1 cellular context compared by ENCODE assay signal in genomic region chr20:37095609-37096414, GRCh38.
TF ChIP-seq lines count a peak whose summit lies in the region.

A gene with protein sequence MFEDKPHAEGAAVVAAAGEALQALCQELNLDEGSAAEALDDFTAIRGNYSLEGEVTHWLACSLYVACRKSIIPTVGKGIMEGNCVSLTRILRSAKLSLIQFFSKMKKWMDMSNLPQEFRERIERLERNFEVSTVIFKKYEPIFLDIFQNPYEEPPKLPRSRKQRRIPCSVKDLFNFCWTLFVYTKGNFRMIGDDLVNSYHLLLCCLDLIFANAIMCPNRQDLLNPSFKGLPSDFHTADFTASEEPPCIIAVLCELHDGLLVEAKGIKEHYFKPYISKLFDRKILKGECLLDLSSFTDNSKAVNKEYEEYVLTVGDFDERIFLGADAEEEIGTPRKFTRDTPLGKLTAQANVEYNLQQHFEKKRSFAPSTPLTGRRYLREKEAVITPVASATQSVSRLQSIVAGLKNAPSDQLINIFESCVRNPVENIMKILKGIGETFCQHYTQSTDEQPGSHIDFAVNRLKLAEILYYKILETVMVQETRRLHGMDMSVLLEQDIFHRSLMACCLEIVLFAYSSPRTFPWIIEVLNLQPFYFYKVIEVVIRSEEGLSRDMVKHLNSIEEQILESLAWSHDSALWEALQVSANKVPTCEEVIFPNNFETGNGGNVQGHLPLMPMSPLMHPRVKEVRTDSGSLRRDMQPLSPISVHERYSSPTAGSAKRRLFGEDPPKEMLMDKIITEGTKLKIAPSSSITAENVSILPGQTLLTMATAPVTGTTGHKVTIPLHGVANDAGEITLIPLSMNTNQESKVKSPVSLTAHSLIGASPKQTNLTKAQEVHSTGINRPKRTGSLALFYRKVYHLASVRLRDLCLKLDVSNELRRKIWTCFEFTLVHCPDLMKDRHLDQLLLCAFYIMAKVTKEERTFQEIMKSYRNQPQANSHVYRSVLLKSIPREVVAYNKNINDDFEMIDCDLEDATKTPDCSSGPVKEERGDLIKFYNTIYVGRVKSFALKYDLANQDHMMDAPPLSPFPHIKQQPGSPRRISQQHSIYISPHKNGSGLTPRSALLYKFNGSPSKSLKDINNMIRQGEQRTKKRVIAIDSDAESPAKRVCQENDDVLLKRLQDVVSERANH (minus strand): TSS chr20:37095997. CDS start chr20:37095928, 69 bp downstream.

TF ChIP-seq in WTC11, 78 proteins besides CTCF, POLR2A, EP300 and RAD21 (continued from another document):
- TF ChIP-seq E2F1 (CRISPR knock-in tag; IDR thresholded peaks at IDR 0.05) = peak; percentile 43; the same call in 1 of the 2 replicates
- TF ChIP-seq ZBTB21 (CRISPR knock-in tag; IDR thresholded peaks at IDR 0.05; ENCODE audit: borderline replicate concordance) = peak; percentile 68; the same call in 1 of the 2 replicates
- peak; percentile 100 for TF ChIP-seq E2F5 (CRISPR knock-in tag; IDR thresholded peaks at IDR 0.05)
- TF ChIP-seq GTF2I (CRISPR knock-in tag; conservative IDR thresholded peaks at IDR 0.05) = no peak
- TF ChIP-seq MAX (CRISPR knock-in tag; IDR thresholded peaks at IDR 0.05) = peak; percentile 92; the same call in 1 of the 2 replicates
- TF ChIP-seq, protein P1, sequence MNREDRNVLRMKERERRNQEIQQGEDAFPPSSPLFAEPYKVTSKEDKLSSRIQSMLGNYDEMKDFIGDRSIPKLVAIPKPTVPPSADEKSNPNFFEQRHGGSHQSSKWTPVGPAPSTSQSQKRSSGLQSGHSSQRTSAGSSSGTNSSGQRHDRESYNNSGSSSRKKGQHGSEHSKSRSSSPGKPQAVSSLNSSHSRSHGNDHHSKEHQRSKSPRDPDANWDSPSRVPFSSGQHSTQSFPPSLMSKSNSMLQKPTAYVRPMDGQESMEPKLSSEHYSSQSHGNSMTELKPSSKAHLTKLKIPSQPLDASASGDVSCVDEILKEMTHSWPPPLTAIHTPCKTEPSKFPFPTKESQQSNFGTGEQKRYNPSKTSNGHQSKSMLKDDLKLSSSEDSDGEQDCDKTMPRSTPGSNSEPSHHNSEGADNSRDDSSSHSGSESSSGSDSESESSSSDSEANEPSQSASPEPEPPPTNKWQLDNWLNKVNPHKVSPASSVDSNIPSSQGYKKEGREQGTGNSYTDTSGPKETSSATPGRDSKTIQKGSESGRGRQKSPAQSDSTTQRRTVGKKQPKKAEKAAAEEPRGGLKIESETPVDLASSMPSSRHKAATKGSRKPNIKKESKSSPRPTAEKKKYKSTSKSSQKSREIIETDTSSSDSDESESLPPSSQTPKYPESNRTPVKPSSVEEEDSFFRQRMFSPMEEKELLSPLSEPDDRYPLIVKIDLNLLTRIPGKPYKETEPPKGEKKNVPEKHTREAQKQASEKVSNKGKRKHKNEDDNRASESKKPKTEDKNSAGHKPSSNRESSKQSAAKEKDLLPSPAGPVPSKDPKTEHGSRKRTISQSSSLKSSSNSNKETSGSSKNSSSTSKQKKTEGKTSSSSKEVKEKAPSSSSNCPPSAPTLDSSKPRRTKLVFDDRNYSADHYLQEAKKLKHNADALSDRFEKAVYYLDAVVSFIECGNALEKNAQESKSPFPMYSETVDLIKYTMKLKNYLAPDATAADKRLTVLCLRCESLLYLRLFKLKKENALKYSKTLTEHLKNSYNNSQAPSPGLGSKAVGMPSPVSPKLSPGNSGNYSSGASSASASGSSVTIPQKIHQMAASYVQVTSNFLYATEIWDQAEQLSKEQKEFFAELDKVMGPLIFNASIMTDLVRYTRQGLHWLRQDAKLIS (CRISPR knock-in tag; IDR thresholded peaks at IDR 0.05; ENCODE audit: borderline replicate concordance) = peak; percentile 77; the same call in 1 of the 2 replicates
- TF ChIP-seq, protein P2, sequence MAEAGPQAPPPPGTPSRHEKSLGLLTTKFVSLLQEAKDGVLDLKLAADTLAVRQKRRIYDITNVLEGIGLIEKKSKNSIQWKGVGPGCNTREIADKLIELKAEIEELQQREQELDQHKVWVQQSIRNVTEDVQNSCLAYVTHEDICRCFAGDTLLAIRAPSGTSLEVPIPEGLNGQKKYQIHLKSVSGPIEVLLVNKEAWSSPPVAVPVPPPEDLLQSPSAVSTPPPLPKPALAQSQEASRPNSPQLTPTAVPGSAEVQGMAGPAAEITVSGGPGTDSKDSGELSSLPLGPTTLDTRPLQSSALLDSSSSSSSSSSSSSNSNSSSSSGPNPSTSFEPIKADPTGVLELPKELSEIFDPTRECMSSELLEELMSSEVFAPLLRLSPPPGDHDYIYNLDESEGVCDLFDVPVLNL (CRISPR knock-in tag; IDR thresholded peaks at IDR 0.05; ENCODE audit: borderline replicate concordance, low read depth) = peak; percentile 99
- TF ChIP-seq, protein P3, sequence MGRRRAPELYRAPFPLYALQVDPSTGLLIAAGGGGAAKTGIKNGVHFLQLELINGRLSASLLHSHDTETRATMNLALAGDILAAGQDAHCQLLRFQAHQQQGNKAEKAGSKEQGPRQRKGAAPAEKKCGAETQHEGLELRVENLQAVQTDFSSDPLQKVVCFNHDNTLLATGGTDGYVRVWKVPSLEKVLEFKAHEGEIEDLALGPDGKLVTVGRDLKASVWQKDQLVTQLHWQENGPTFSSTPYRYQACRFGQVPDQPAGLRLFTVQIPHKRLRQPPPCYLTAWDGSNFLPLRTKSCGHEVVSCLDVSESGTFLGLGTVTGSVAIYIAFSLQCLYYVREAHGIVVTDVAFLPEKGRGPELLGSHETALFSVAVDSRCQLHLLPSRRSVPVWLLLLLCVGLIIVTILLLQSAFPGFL (CRISPR knock-in tag; IDR thresholded peaks at IDR 0.05; ENCODE audit: borderline replicate concordance) = peak; percentile 89; the same call in 1 of the 2 replicates
- TF ChIP-seq GABPB1 (CRISPR knock-in tag; IDR thresholded peaks at IDR 0.05) = peak; percentile 84
- TF ChIP-seq TEAD4 (CRISPR knock-in tag; IDR thresholded peaks at IDR 0.05) = 0 out of 2 replicates have a peak, but pooled peaks have one; percentile 17
- TF ChIP-seq FOXK1 (CRISPR knock-in tag; IDR thresholded peaks at IDR 0.05) = peak; percentile 70
- peak; percentile 27; the same call in 1 of the 2 replicates for TF ChIP-seq ZNF219 (CRISPR knock-in tag; IDR thresholded peaks at IDR 0.05; ENCODE audit: borderline replicate concordance)
- TF ChIP-seq, protein P4, sequence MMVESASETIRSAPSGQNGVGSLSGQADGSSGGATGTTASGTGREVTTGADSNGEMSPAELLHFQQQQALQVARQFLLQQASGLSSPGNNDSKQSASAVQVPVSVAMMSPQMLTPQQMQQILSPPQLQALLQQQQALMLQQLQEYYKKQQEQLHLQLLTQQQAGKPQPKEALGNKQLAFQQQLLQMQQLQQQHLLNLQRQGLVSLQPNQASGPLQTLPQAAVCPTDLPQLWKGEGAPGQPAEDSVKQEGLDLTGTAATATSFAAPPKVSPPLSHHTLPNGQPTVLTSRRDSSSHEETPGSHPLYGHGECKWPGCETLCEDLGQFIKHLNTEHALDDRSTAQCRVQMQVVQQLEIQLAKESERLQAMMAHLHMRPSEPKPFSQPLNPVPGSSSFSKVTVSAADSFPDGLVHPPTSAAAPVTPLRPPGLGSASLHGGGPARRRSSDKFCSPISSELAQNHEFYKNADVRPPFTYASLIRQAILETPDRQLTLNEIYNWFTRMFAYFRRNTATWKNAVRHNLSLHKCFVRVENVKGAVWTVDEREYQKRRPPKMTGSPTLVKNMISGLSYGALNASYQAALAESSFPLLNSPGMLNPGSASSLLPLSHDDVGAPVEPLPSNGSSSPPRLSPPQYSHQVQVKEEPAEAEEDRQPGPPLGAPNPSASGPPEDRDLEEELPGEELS (CRISPR knock-in tag; IDR thresholded peaks at IDR 0.05) = peak; percentile 86; the same call in 1 of the 2 replicates
- TF ChIP-seq ZNF416 (CRISPR knock-in tag; IDR thresholded peaks at IDR 0.05) = peak; percentile 78; the same call in 1 of the 2 replicates
- TF ChIP-seq, protein P5, sequence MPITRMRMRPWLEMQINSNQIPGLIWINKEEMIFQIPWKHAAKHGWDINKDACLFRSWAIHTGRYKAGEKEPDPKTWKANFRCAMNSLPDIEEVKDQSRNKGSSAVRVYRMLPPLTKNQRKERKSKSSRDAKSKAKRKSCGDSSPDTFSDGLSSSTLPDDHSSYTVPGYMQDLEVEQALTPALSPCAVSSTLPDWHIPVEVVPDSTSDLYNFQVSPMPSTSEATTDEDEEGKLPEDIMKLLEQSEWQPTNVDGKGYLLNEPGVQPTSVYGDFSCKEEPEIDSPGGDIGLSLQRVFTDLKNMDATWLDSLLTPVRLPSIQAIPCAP (CRISPR knock-in tag; IDR thresholded peaks at IDR 0.05) = 0 out of 2 replicates have a peak, but pooled peaks have one; percentile 39
TF ChIP-seq in WTC11: peak in this region for 23.
